Comparison of ENCODE assay signal across 9 cellular contexts in genomic region chr4:102473476-102473875, GRCh38.
"Had no signal": no experiment of that assay in that cellular context is flagged by ENCODE, and none has a peak within 500 bp of the region (broad histone marks: within the 10 kb centered on the region; RNA-seq: fewer than 3 reads in every experiment).

No MANE protein-coding gene starts in this region.

- H3K4me2 ChIP-seq: GM23338 had no signal

- ATAC-seq: GM23338, K562 had no signal

- H2AFZ ChIP-seq: GM23338 had no signal

- DNase-seq: H9, HCEC 1CT, IMR-90, KG1 had no signal

- FAIRE-seq: H1, H54, HTR-8/SVneo, K562 had no signal

- H3K4me3 ChIP-seq: GM23338, K562 had no signal
